In genomic region chr16:30894540-30895368, GRCh38 we compare ENCODE assay signal across 8 cellular contexts. TPM values are rescaled to one million over a fixed set of nuclear protein-coding genes. Genes with fewer than 3 reads are reported as not detected.
DNase-seq lines count a peak whose midpoint lies in the region; ATAC-seq, FAIRE-seq and TF ChIP-seq lines count a peak whose summit lies in the region.

No MANE protein-coding gene starts in this region.

- H3K27ac ChIP-seq in keratinocyte (ENCODE audit: control insufficient read depth, insufficient read depth, low read length) = peak overlapping the region; percentile 93

- no peaks in the 10 kb centered on the region for H4K20me1 ChIP-seq in keratinocyte (ENCODE audit: control insufficient read depth, extremely low read depth, insufficient read depth, low read length)

- H3K9me3 ChIP-seq in keratinocyte (ENCODE audit: control insufficient read depth, low read depth, low read length) = no peaks in the 10 kb centered on the region

- H3K9me3 Mint-ChIP-seq in T-helper 1 cell treated with Interleukin-12 subunit alpha and Interleukin-12 subunit beta and Interleukin-4 antibody, amounts not matched to agents 30 μg/mL and 1 μg/mL, for 36 hours = no peaks in the 10 kb centered on the region
- no peaks in the 10 kb centered on the region for H3K9me3 Mint-ChIP-seq in activated naive CD8-positive, alpha-beta T cell treated with anti-CD3 and anti-CD28 coated beads, Interleukin-2, amount 10 ng/mL, durations not matched to agents 7 days and 5 days

- H3K36me3 Mint-ChIP-seq in T-helper 1 cell treated with Interleukin-12 subunit alpha and Interleukin-12 subunit beta and Interleukin-4 antibody, amounts not matched to agents 30 μg/mL and 1 μg/mL, for 36 hours (ENCODE audit: low read depth) = peaks cover 4% of the 10 kb centered on the region
- peaks cover 7% of the 10 kb centered on the region for H3K36me3 Mint-ChIP-seq in activated naive CD8-positive, alpha-beta T cell treated with anti-CD3 and anti-CD28 coated beads, Interleukin-2, amount 10 ng/mL, durations not matched to agents 7 days and 5 days

- ATAC-seq in activated naive CD8-positive, alpha-beta T cell treated with anti-CD3 and anti-CD28 coated beads, Interleukin-2, amount 10 ng/mL, durations not matched to agents 7 days and 5 days (ENCODE audit: low read depth) = no peak

- FAIRE-seq in keratinocyte (lab: Jason Lieb, UNC) = peak; percentile 46

- peaks cover 10% of the 10 kb centered on the region for H3K79me2 ChIP-seq in keratinocyte (ENCODE audit: control insufficient read depth, insufficient read depth, low read length)

- H3K4me2 ChIP-seq in keratinocyte (ENCODE audit: control insufficient read depth, extremely low read depth, insufficient read depth, low read depth, low read length) = peak overlapping the region; percentile 86

- peak overlapping the region; percentile 45 to 85 (median 80) for H3K4me3 ChIP-seq in keratinocyte (ENCODE audit: control insufficient read depth in 2 of 3, extremely low read depth in 1 of 3, insufficient read depth in 2 of 3, low read depth in 1 of 3, low read length in 3 of 3)

- H3K4me1 Mint-ChIP-seq in T-helper 1 cell treated with Interleukin-12 subunit alpha and Interleukin-12 subunit beta and Interleukin-4 antibody, amounts not matched to agents 30 μg/mL and 1 μg/mL, for 36 hours (ENCODE audit: low read depth) = peaks cover 37% of the 10 kb centered on the region
- H3K4me1 Mint-ChIP-seq in activated naive CD8-positive, alpha-beta T cell treated with anti-CD3 and anti-CD28 coated beads, Interleukin-2, amount 10 ng/mL, durations not matched to agents 7 days and 5 days = peaks cover 28% of the 10 kb centered on the region

- H3K27ac Mint-ChIP-seq in T-helper 1 cell treated with Interleukin-12 subunit alpha and Interleukin-12 subunit beta and Interleukin-4 antibody, amounts not matched to agents 30 μg/mL and 1 μg/mL, for 36 hours = peak overlapping the region; percentile 72
- peak overlapping the region; percentile 79 for H3K27ac Mint-ChIP-seq in activated naive CD8-positive, alpha-beta T cell treated with anti-CD3 and anti-CD28 coated beads, Interleukin-2, amount 10 ng/mL, durations not matched to agents 7 days and 5 days

- H3K9me1 ChIP-seq in keratinocyte (ENCODE audit: control insufficient read depth, extremely low read depth, insufficient read depth, low read length) = peaks cover 2% of the 10 kb centered on the region

- peak overlapping the region; percentile 84 for H3K9ac ChIP-seq in keratinocyte (ENCODE audit: control insufficient read depth, extremely low read depth, insufficient read depth, low read length)

- no peak for TF ChIP-seq CTCF in keratinocyte (optimal IDR thresholded peaks at IDR 0.05 in 1 of 3, IDR thresholded peaks at IDR 0.05 in 1 of 3, conservative IDR thresholded peaks at IDR 0.05 in 1 of 3; ENCODE audit: extremely low read depth in 1 of 3, insufficient read depth in 2 of 3, low read length in 3 of 3)

- DNase-seq in T-helper 1 cell (no peak), keratinocyte (ENCODE audit: low read depth, low spot score) (no peak), superior temporal gyrus (ENCODE audit: extremely low spot score) (peak; percentile 67), HK-2 (ENCODE audit: unreplicated experiment) (no peak), GM03348 (ENCODE audit: low spot score) (no peak)
- DNase-seq in activated naive CD8-positive, alpha-beta T cell treated with anti-CD3 and anti-CD28 coated beads, Interleukin-2, amount 10 ng/mL, durations not matched to agents 7 days and 5 days = no peak
- DNase-seq in stimulated activated CD4-positive, alpha-beta T cell treated with anti-CD3 and anti-CD28 coated beads, Interleukin-4, amount 100 ng/mL, for 4 hours = no peak

- H3K4me3 Mint-ChIP-seq in T-helper 1 cell treated with Interleukin-12 subunit alpha and Interleukin-12 subunit beta and Interleukin-4 antibody, amounts not matched to agents 30 μg/mL and 1 μg/mL, for 36 hours = peak overlapping the region; percentile 71
- H3K4me3 Mint-ChIP-seq in activated naive CD8-positive, alpha-beta T cell treated with anti-CD3 and anti-CD28 coated beads, Interleukin-2, amount 10 ng/mL, durations not matched to agents 7 days and 5 days = peak overlapping the region; percentile 73

- dilution Hi-C loops in keratinocyte (cut with MboI; ENCODE audit: extremely low pct_ligation_motif_present, low sequenced_read_pairs) = loop anchor here (25.0 kb wide), 1 partner anchor 107 kb away; the partner anchor contains the start of gene ZNF629

- POLR2A ChIA-PET in activated naive CD8-positive, alpha-beta T cell treated with anti-CD3 and anti-CD28 coated beads, Interleukin-2, amount 10 ng/mL, durations not matched to agents 7 days and 5 days (lab: Charles Lee) = interaction anchor here (3.4 kb wide), 1 partner anchor 19 kb away, joined by 23 read pairs; no protein-coding TSS in a partner anchor

- peaks cover 6 to 8% of the 10 kb centered on the region in 2 experiments for H3K36me3 ChIP-seq in keratinocyte (ENCODE audit: control insufficient read depth in 2 of 2, extremely low read depth in 1 of 2, insufficient read depth in 2 of 2, low read length in 2 of 2)

- H3K4me1 ChIP-seq in keratinocyte (ENCODE audit: control insufficient read depth, extremely low read depth, insufficient read depth, low read length) = peaks cover 35% of the 10 kb centered on the region

- H3K27me3 ChIP-seq in keratinocyte (ENCODE audit: control insufficient read depth, extremely low read depth, insufficient read depth, low read length) = no peaks in the 10 kb centered on the region

- peak overlapping the region; percentile 97 for H2AFZ ChIP-seq in keratinocyte (ENCODE audit: control insufficient read depth, low read length)

- H3K27me3 Mint-ChIP-seq in T-helper 1 cell treated with Interleukin-12 subunit alpha and Interleukin-12 subunit beta and Interleukin-4 antibody, amounts not matched to agents 30 μg/mL and 1 μg/mL, for 36 hours (ENCODE audit: low read depth) = no peaks in the 10 kb centered on the region
- no peaks in the 10 kb centered on the region for H3K27me3 Mint-ChIP-seq in activated naive CD8-positive, alpha-beta T cell treated with anti-CD3 and anti-CD28 coated beads, Interleukin-2, amount 10 ng/mL, durations not matched to agents 7 days and 5 days

RNA-seq across cellular contexts. Expression of gene BCL7C, which starts 0.9 kb away (rescaled TPM):
- total RNA-seq in activated naive CD8-positive, alpha-beta T cell treated with anti-CD3 and anti-CD28 coated beads, Interleukin-2, amount 10 ng/mL, durations not matched to agents 7 days and 5 days = 10 to 100 TPM; 31.1 to 31.8 TPM
- polyA plus RNA-seq in keratinocyte = 18.5 to 22.4 TPM (median 19.2 TPM) in 3 replicates
- 8.7 TPM for polyA plus RNA-seq in keratinocyte (2011; ENCODE audit: low read depth)
- polyA plus RNA-seq in keratinocyte (2011; cell fraction: cytosol; rRNA removed) = 13.6 and 19.0 TPM in 2 replicates
- 5.0 and 7.4 TPM in 2 replicates for polyA plus RNA-seq in keratinocyte (2011; cell fraction: nucleus; rRNA removed)
- polyA plus RNA-seq in keratinocyte (2012; ENCODE audit: low replicate concordance) = 16.9 and 20.2 TPM in 2 replicates
- 4.5 to 7.5 TPM (median 5.8 TPM) in 3 replicates for polyA minus RNA-seq in keratinocyte
- polyA minus RNA-seq in keratinocyte (2011; cell fraction: cytosol; rRNA and poly(A)+ RNA removed) = 14.6 TPM
- polyA minus RNA-seq in keratinocyte (2011; cell fraction: nucleus; rRNA and poly(A)+ RNA removed) = 3.0 and 5.2 TPM in 2 replicates

RNA-seq across cellular contexts. Expression of gene CTF1, which starts 1.7 kb away (rescaled TPM):
- total RNA-seq in activated naive CD8-positive, alpha-beta T cell treated with anti-CD3 and anti-CD28 coated beads, Interleukin-2, amount 10 ng/mL, durations not matched to agents 7 days and 5 days = under 1 TPM; 0.19 to 0.37 TPM
- 2.1 to 3.2 TPM (median 2.6 TPM) in 3 replicates for polyA plus RNA-seq in keratinocyte
- polyA plus RNA-seq in keratinocyte (2011; ENCODE audit: low read depth) = 0.27 TPM
- 3.6 and 5.4 TPM in 2 replicates for polyA plus RNA-seq in keratinocyte (2011; cell fraction: cytosol; rRNA removed)
- polyA plus RNA-seq in keratinocyte (2011; cell fraction: nucleus; rRNA removed) = 4.5 and 5.8 TPM in 2 replicates
- polyA plus RNA-seq in keratinocyte (2012; ENCODE audit: low replicate concordance) = 1.3 and 2.6 TPM in 2 replicates
- 2.7 to 4.2 TPM (median 2.7 TPM) in 3 replicates for polyA minus RNA-seq in keratinocyte
- 2.7 TPM for polyA minus RNA-seq in keratinocyte (2011; cell fraction: cytosol; rRNA and poly(A)+ RNA removed)
- 0.53 and 1.6 TPM in 2 replicates for polyA minus RNA-seq in keratinocyte (2011; cell fraction: nucleus; rRNA and poly(A)+ RNA removed)

RNA-seq across cellular contexts. Expression of gene FBXL19, which starts 28.6 kb away (rescaled TPM):
- 10 to 100 TPM; 20.1 to 24.4 TPM for total RNA-seq in activated naive CD8-positive, alpha-beta T cell treated with anti-CD3 and anti-CD28 coated beads, Interleukin-2, amount 10 ng/mL, durations not matched to agents 7 days and 5 days
- 9.6 to 15.0 TPM (median 10.2 TPM) in 3 replicates for polyA plus RNA-seq in keratinocyte
- polyA plus RNA-seq in keratinocyte (2011; ENCODE audit: low read depth) = 2.2 TPM
- 5.7 and 16.5 TPM in 2 replicates for polyA plus RNA-seq in keratinocyte (2011; cell fraction: cytosol; rRNA removed)
- 24.0 and 32.9 TPM in 2 replicates for polyA plus RNA-seq in keratinocyte (2011; cell fraction: nucleus; rRNA removed)
- 8.3 and 25.1 TPM in 2 replicates for polyA plus RNA-seq in keratinocyte (2012; ENCODE audit: low replicate concordance)
- 8.6 to 28.7 TPM (median 11.7 TPM) in 3 replicates for polyA minus RNA-seq in keratinocyte
- 46.2 TPM for polyA minus RNA-seq in keratinocyte (2011; cell fraction: cytosol; rRNA and poly(A)+ RNA removed)
- 18.1 and 25.4 TPM in 2 replicates for polyA minus RNA-seq in keratinocyte (2011; cell fraction: nucleus; rRNA and poly(A)+ RNA removed)

RNA-seq across cellular contexts. Expression of gene ORAI3, which starts 54.1 kb away (rescaled TPM):
- 10 to 100 TPM; 24.6 to 25.8 TPM for total RNA-seq in activated naive CD8-positive, alpha-beta T cell treated with anti-CD3 and anti-CD28 coated beads, Interleukin-2, amount 10 ng/mL, durations not matched to agents 7 days and 5 days
- 8.1 to 12.7 TPM (median 10.8 TPM) in 3 replicates for polyA plus RNA-seq in keratinocyte
- 2.3 TPM for polyA plus RNA-seq in keratinocyte (2011; ENCODE audit: low read depth)
- 10.3 and 13.2 TPM in 2 replicates for polyA plus RNA-seq in keratinocyte (2011; cell fraction: cytosol; rRNA removed)
- polyA plus RNA-seq in keratinocyte (2011; cell fraction: nucleus; rRNA removed) = 16.6 and 23.6 TPM in 2 replicates
- 8.0 and 11.6 TPM in 2 replicates for polyA plus RNA-seq in keratinocyte (2012; ENCODE audit: low replicate concordance)
- polyA minus RNA-seq in keratinocyte = 11.8 to 14.7 TPM (median 13.6 TPM) in 3 replicates
- 10.6 TPM for polyA minus RNA-seq in keratinocyte (2011; cell fraction: cytosol; rRNA and poly(A)+ RNA removed)
- polyA minus RNA-seq in keratinocyte (2011; cell fraction: nucleus; rRNA and poly(A)+ RNA removed) = 12.5 and 14.9 TPM in 2 replicates
